In the genomic region with DNA sequence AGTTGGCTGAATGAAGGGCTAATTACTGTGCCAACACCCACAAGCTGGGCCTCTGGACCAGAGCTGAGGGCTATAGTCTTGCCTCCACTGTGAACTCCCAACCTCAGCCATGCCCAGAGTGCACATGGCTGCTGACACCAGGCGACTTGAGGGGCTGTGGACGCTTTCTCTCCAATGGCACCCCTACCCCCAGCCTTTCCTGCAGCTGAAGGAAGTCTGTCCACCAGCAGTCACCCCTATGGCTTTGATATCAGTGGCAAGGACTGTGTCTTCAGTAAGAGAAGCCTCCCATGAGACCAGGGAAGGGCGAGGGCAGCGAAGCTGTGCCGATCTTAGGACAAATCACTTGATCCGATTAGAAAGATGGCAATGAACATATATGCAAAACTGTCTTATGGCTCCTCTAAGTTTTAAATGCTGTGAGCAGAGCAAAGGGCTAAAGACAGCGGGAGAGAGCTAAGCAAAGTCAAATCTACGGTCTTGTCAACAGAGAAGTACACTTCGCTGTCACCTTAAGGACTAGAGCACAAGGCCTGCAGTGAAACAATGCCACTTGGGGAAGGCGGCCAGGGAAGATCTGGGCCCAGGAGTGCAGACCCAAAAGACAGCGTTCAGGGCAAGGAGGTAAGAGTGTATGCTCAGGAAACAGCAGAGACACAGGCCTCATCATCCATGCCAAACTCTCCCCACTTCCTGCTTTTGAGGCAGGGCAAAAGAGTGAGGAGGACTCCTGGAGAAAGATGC, we compare ENCODE assay signal across 9 cellular contexts. TPM values are rescaled to one million over a fixed set of nuclear protein-coding genes. Genes with fewer than 3 reads are reported as not detected.
DNase-seq lines count a peak whose midpoint lies in the region; ATAC-seq and TF ChIP-seq lines count a peak whose summit lies in the region.
"Had no signal": no experiment of that assay in that cellular context is flagged by ENCODE, and none has a peak within 500 bp of the region (broad histone marks: within the 10 kb centered on the region; RNA-seq: fewer than 3 reads in every experiment).

No MANE protein-coding gene starts in this region.

- no peaks in the 10 kb centered on the region for H3K27me3 Mint-ChIP-seq in T-helper 17 cell

- peak overlapping the region; percentile 97 for H3K27ac Mint-ChIP-seq in T-helper 17 cell
- H3K27ac Mint-ChIP-seq in stimulated activated effector memory CD8-positive, alpha-beta T cell treated with anti-CD3 and anti-CD28 coated beads, Interleukin-12 subunit alpha, Interleukin-12 subunit beta, amount 100 ng/mL, for 72 hours, result peak overlapping the region; percentile 97

- no peaks in the 10 kb centered on the region for H3K9me3 ChIP-seq in T-helper 17 cell (ENCODE audit: control insufficient read depth, low read length, poor library complexity, severe bottlenecking)

- peak overlapping the region; percentile 68 for H3K4me3 ChIP-seq in fibroblast of mammary gland (ENCODE audit: control insufficient read depth, low read depth, low read length)

- DNase-seq in SIG-M5 treated with dmso at 0.1 percent for 504 hours (lab: John Stamatoyannopoulos, UW; ENCODE audit: unreplicated experiment), result peak; percentile 9
- DNase-seq in SIG-M5 (lab: John Stamatoyannopoulos, UW), result no peak
- DNase-seq in T-helper 17 cell, result no peak
- no peak for DNase-seq in fibroblast of mammary gland (ENCODE audit: low read depth)
- DNase-seq in stimulated activated effector memory CD8-positive, alpha-beta T cell treated with anti-CD3 and anti-CD28 coated beads, Interleukin-12 subunit alpha, Interleukin-12 subunit beta, amount 100 ng/mL, for 72 hours (ENCODE audit: low spot score in 2 of 2), result no peak
- DNase-seq in midbrain (lab: John Stamatoyannopoulos, UW), result no peak
- DNase-seq in mucosa of gallbladder (ENCODE audit: low spot score), result no peak
- DNase-seq in NCI-H2196 (lab: John Stamatoyannopoulos, UW; ENCODE audit: unreplicated experiment), result no peak
- DNase-seq: activated CD4-positive, alpha-beta T cell treated with anti-CD3 and anti-CD28 coated beads, Interleukin-2, amount 50 U/mL, for 48 hours had no signal

- peaks cover 2% of the 10 kb centered on the region for H3K36me3 Mint-ChIP-seq in T-helper 17 cell (ENCODE audit: low read depth)
- peaks cover 61% of the 10 kb centered on the region for H3K36me3 Mint-ChIP-seq in stimulated activated effector memory CD8-positive, alpha-beta T cell treated with anti-CD3 and anti-CD28 coated beads, Interleukin-12 subunit alpha, Interleukin-12 subunit beta, amount 100 ng/mL, for 72 hours

- H3K4me3 Mint-ChIP-seq in T-helper 17 cell, result peak overlapping the region; percentile 99
- H3K4me3 Mint-ChIP-seq in stimulated activated effector memory CD8-positive, alpha-beta T cell treated with anti-CD3 and anti-CD28 coated beads, Interleukin-12 subunit alpha, Interleukin-12 subunit beta, amount 100 ng/mL, for 72 hours, result peak overlapping the region; percentile 99

- no peak for ATAC-seq in T-helper 17 cell
- no peak for ATAC-seq in stimulated activated effector memory CD8-positive, alpha-beta T cell treated with anti-CD3 and anti-CD28 coated beads, Interleukin-12 subunit alpha, Interleukin-12 subunit beta, amount 100 ng/mL, for 72 hours

- peaks cover 26% of the 10 kb centered on the region for H3K4me1 Mint-ChIP-seq in T-helper 17 cell
- peaks cover 23% of the 10 kb centered on the region for H3K4me1 Mint-ChIP-seq in stimulated activated effector memory CD8-positive, alpha-beta T cell treated with anti-CD3 and anti-CD28 coated beads, Interleukin-12 subunit alpha, Interleukin-12 subunit beta, amount 100 ng/mL, for 72 hours

- H3K9me3 Mint-ChIP-seq in stimulated activated effector memory CD8-positive, alpha-beta T cell treated with anti-CD3 and anti-CD28 coated beads, Interleukin-12 subunit alpha, Interleukin-12 subunit beta, amount 100 ng/mL, for 72 hours, result no peaks in the 10 kb centered on the region

- TF ChIP-seq CTCF in fibroblast of mammary gland (conservative IDR thresholded peaks at IDR 0.05; ENCODE audit: control insufficient read depth, insufficient read depth, low read depth, low read length), result no peak

RNA-seq across cellular contexts. Expression of a gene that starts 1.6 kb away (rescaled TPM):
- total RNA-seq in T-helper 17 cell (10 to 100 TPM; 30.0 to 31.3 TPM), mucosa of gallbladder (62.8 TPM)

RNA-seq across cellular contexts. Expression of a gene that starts 14.7 kb away (rescaled TPM):
- under 1 TPM; 0.34 to 0.80 TPM for total RNA-seq in T-helper 17 cell
- 2.9 TPM for total RNA-seq in mucosa of gallbladder

RNA-seq across cellular contexts. Expression of a gene that starts 57.4 kb away (rescaled TPM):
- total RNA-seq in T-helper 17 cell (not detected), mucosa of gallbladder (1.6 TPM)
